13 cellular contexts compared by ENCODE assay signal in the genomic region with DNA sequence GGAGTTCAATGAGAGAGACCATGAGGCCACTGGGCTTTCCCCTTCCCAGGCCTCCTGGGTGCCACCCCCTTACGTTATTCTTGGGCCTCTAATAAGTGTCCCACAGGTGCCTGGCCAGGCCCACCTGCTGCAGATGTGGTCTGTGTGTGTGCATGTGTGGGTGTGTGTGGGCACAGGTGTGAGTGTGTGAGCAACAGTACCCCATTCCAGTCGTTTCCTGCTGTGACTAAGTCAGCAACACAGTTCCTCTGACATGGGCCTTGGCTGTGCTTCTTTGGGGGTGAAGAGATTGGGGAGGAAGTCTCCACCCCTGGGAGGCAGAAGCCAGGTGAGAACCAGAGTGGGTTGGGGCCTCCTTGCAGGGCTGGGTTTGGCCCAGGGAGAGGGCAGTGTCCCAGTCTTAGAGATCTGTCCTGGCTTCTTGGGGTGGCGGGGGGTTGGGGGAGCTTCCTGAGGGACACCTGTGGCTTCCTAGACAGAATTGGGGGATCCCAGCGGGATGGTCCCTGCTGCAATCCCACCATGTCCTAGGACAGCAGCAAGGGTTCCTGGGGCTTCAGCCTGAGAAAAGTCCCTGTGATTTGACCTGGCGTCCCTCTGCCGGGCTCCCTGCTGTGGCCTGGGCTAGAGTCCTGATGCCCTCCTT. TPM values are rescaled to one million over a fixed set of nuclear protein-coding genes. Genes with fewer than 3 reads are reported as not detected.
A peak's percentile ranks its signal among the peaks of the same experiment; 100 is the strongest.
DNase-seq lines count a peak whose midpoint lies in the region; ATAC-seq and TF ChIP-seq lines count a peak whose summit lies in the region.
"Had no signal": no experiment of that assay in that cellular context is flagged by ENCODE, and none has a peak within 500 bp of the region (broad histone marks: within the 10 kb centered on the region; RNA-seq: fewer than 3 reads in every experiment).

No MANE protein-coding gene starts in this region.

- POLR2A ChIA-PET in naive thymus-derived CD8-positive, alpha-beta T cell (lab: Charles Lee): interaction anchor here (1.2 kb wide), 2 partner anchors 132 to 133 kb away, joined by 3 read pairs; no protein-coding TSS in a partner anchor

- DNase-seq in Right ventricle myocardium inferior (ENCODE audit: missing footprints): peak; percentile 26
- no peak for DNase-seq in heart right ventricle
- DNase-seq in activated T-helper 1 cell treated with anti-CD3 and anti-CD28 coated beads, Interleukin-12 subunit alpha, Interleukin-12 subunit beta, Interleukin-2, Interleukin-4 antibody, amounts not matched to agents 30 ng/mL and 10 ng/mL and 1 ng/mL, durations not matched to agents 14 hours and 24 hours and 36 hours (ENCODE audit: low spot score): no peak
- DNase-seq in naive thymus-derived CD8-positive, alpha-beta T cell: peak in 1 of 10 donors; percentile 23
- no peak for DNase-seq in retina
- DNase-seq: esophagus squamous epithelium, midbrain, NCI-H1694 treated with DMSO at 0.1 percent for 48 hours, uterus had no signal

- H3K9me3 ChIP-seq in heart right ventricle (no peaks in the 10 kb centered on the region), thymus (ENCODE audit: control insufficient read depth) (no peaks in the 10 kb centered on the region)
- H3K9me3 ChIP-seq: esophagus squamous epithelium, uterus had no signal

- peak overlapping the region in 1 of 10 donors; percentile 66 for H3K27ac ChIP-seq in heart right ventricle
- H3K27ac ChIP-seq in thymus (ENCODE audit: low read depth): peak overlapping the region; percentile 31
- H3K27ac ChIP-seq: esophagus squamous epithelium, uterus had no signal

- H3K36me3 ChIP-seq in heart right ventricle (peaks cover 0 to 98% (median 45%) of the 10 kb centered on the region in 9 donors), thymus (ENCODE audit: control insufficient read depth, insufficient read depth) (peaks cover 85% of the 10 kb centered on the region)
- H3K36me3 ChIP-seq: uterus had no signal

- peak overlapping the region; percentile 80 for H3K27ac Mint-ChIP-seq in activated T-helper 1 cell treated with anti-CD3 and anti-CD28 coated beads, Interleukin-12 subunit alpha, Interleukin-12 subunit beta, Interleukin-2, Interleukin-4 antibody, amounts not matched to agents 30 ng/mL and 10 ng/mL and 1 ng/mL, durations not matched to agents 14 hours and 24 hours and 36 hours
- peak overlapping the region; percentile 87 to 97 (median 92) for H3K27ac Mint-ChIP-seq in naive thymus-derived CD8-positive, alpha-beta T cell

- H3K4me3 ChIP-seq in heart right ventricle: no peak overlapping the region
- H3K4me3 ChIP-seq in thymus (ENCODE audit: low read length): no peak overlapping the region
- H3K4me3 ChIP-seq: esophagus squamous epithelium, uterus had no signal

- no peak for TF ChIP-seq CTCF in heart right ventricle (IDR thresholded peaks at IDR 0.05)

- ATAC-seq in Right ventricle myocardium inferior (no peak), heart right ventricle (no peak), GM19351 (IDR thresholded peaks at IDR 0.05; ENCODE audit: unreplicated experiment) (no peak), GM19324 (IDR thresholded peaks at IDR 0.05; ENCODE audit: low FRiP score, unreplicated experiment) (no peak)
- ATAC-seq in naive thymus-derived CD8-positive, alpha-beta T cell: peak; percentile 38 to 40

- WGBS in heart right ventricle, 2 donors: 85 to 87% methylated on average over 6 of the region's 6 CpGs
- 73% methylated on average over 6 of the region's 6 CpGs for WGBS in thymus

- H3K9me3 Mint-ChIP-seq in activated T-helper 1 cell treated with anti-CD3 and anti-CD28 coated beads, Interleukin-12 subunit alpha, Interleukin-12 subunit beta, Interleukin-2, Interleukin-4 antibody, amounts not matched to agents 30 ng/mL and 10 ng/mL and 1 ng/mL, durations not matched to agents 14 hours and 24 hours and 36 hours: no peaks in the 10 kb centered on the region
- no peaks in the 10 kb centered on the region for H3K9me3 Mint-ChIP-seq in naive thymus-derived CD8-positive, alpha-beta T cell

- intact Hi-C loops in Right ventricle myocardium inferior (cut with DNase I) (no loop called here), heart right ventricle (cut with DNase I) (no loop called here)
- intact Hi-C loops in activated T-helper 1 cell treated with anti-CD3 and anti-CD28 coated beads, Interleukin-12 subunit alpha, Interleukin-12 subunit beta, Interleukin-2, Interleukin-4 antibody, amounts not matched to agents 30 ng/mL and 10 ng/mL and 1 ng/mL, durations not matched to agents 14 hours and 24 hours and 36 hours (cut with micrococcal nuclease): no loop called here

- no peaks in the 10 kb centered on the region for H3K27me3 Mint-ChIP-seq in activated T-helper 1 cell treated with anti-CD3 and anti-CD28 coated beads, Interleukin-12 subunit alpha, Interleukin-12 subunit beta, Interleukin-2, Interleukin-4 antibody, amounts not matched to agents 30 ng/mL and 10 ng/mL and 1 ng/mL, durations not matched to agents 14 hours and 24 hours and 36 hours (ENCODE audit: insufficient read depth)
- H3K27me3 Mint-ChIP-seq in naive thymus-derived CD8-positive, alpha-beta T cell: no peaks in the 10 kb centered on the region

- H3K4me1 ChIP-seq in heart right ventricle (no peaks in the 10 kb centered on the region), thymus (ENCODE audit: control insufficient read depth, insufficient read depth, low read length) (peaks cover 6% of the 10 kb centered on the region)
- H3K4me1 ChIP-seq: esophagus squamous epithelium, uterus had no signal

- H3K27me3 ChIP-seq in heart right ventricle (no peaks in the 10 kb centered on the region), thymus (ENCODE audit: control insufficient read depth, insufficient read depth) (no peaks in the 10 kb centered on the region)
- H3K27me3 ChIP-seq: esophagus squamous epithelium, uterus had no signal

- no peak overlapping the region for H3K4me3 Mint-ChIP-seq in activated T-helper 1 cell treated with anti-CD3 and anti-CD28 coated beads, Interleukin-12 subunit alpha, Interleukin-12 subunit beta, Interleukin-2, Interleukin-4 antibody, amounts not matched to agents 30 ng/mL and 10 ng/mL and 1 ng/mL, durations not matched to agents 14 hours and 24 hours and 36 hours
- peak overlapping the region; percentile 77 to 92 (median 84) for H3K4me3 Mint-ChIP-seq in naive thymus-derived CD8-positive, alpha-beta T cell

- H3K36me3 Mint-ChIP-seq in activated T-helper 1 cell treated with anti-CD3 and anti-CD28 coated beads, Interleukin-12 subunit alpha, Interleukin-12 subunit beta, Interleukin-2, Interleukin-4 antibody, amounts not matched to agents 30 ng/mL and 10 ng/mL and 1 ng/mL, durations not matched to agents 14 hours and 24 hours and 36 hours (ENCODE audit: low read depth): peaks cover 34% of the 10 kb centered on the region
- peaks cover 0 to 49% (median 6%) of the 10 kb centered on the region in 3 donors for H3K36me3 Mint-ChIP-seq in naive thymus-derived CD8-positive, alpha-beta T cell

- peaks cover 27% of the 10 kb centered on the region for H3K4me1 Mint-ChIP-seq in activated T-helper 1 cell treated with anti-CD3 and anti-CD28 coated beads, Interleukin-12 subunit alpha, Interleukin-12 subunit beta, Interleukin-2, Interleukin-4 antibody, amounts not matched to agents 30 ng/mL and 10 ng/mL and 1 ng/mL, durations not matched to agents 14 hours and 24 hours and 36 hours (ENCODE audit: low read depth)
- peaks cover 18 to 49% (median 38%) of the 10 kb centered on the region in 4 donors for H3K4me1 Mint-ChIP-seq in naive thymus-derived CD8-positive, alpha-beta T cell

RNA-seq across cellular contexts. Expression of gene PILRB, which starts 4.1 kb away (rescaled TPM):
- total RNA-seq in Right ventricle myocardium inferior (9.2 TPM), heart right ventricle (10 to 100 TPM in 6 of 10 donors, 1 to 10 TPM in 4; 7.3 to 15.5 (median 10.5) TPM)
- polyA plus RNA-seq in heart right ventricle (10 to 100 TPM; 14.5 to 69.1 TPM), thymus (128 TPM)
- total RNA-seq in activated T-helper 1 cell treated with anti-CD3 and anti-CD28 coated beads, Interleukin-12 subunit alpha, Interleukin-12 subunit beta, Interleukin-2, Interleukin-4 antibody, amounts not matched to agents 30 ng/mL and 10 ng/mL and 1 ng/mL, durations not matched to agents 14 hours and 24 hours and 36 hours: 82.6 and 83.9 TPM in 2 replicates
- 100 to 1,000 TPM; 129 to 130 TPM for total RNA-seq in naive thymus-derived CD8-positive, alpha-beta T cell
- 10 to 100 TPM in 1 of 3 donors, 1 to 10 TPM in 2; 2.5 to 14.6 (median 3.3) TPM for polyA plus RNA-seq in naive thymus-derived CD8-positive, alpha-beta T cell

RNA-seq across cellular contexts. Expression of gene PILRA, which starts 19.5 kb away (rescaled TPM):
- 3.8 TPM for total RNA-seq in Right ventricle myocardium inferior
- 10 to 100 TPM in 1 of 10 donors, 1 to 10 TPM in 9; 1.1 to 12.4 (median 2.5) TPM for total RNA-seq in heart right ventricle
- 1 to 10 TPM; 2.9 to 4.2 TPM for polyA plus RNA-seq in heart right ventricle
- total RNA-seq in activated T-helper 1 cell treated with anti-CD3 and anti-CD28 coated beads, Interleukin-12 subunit alpha, Interleukin-12 subunit beta, Interleukin-2, Interleukin-4 antibody, amounts not matched to agents 30 ng/mL and 10 ng/mL and 1 ng/mL, durations not matched to agents 14 hours and 24 hours and 36 hours: 9.6 and 9.9 TPM in 2 replicates
- 10 to 100 TPM in 1 of 2 experiments, 1 to 10 TPM in 1; 8.6 to 10.6 TPM for total RNA-seq in naive thymus-derived CD8-positive, alpha-beta T cell
- polyA plus RNA-seq in naive thymus-derived CD8-positive, alpha-beta T cell: under 1 TPM; 0.35 to 0.63 (median 0.60) TPM
- 12.2 TPM for polyA plus RNA-seq in thymus

RNA-seq across cellular contexts. Expression of gene SPDYE3, which starts 46.3 kb away (rescaled TPM):
- not detected for total RNA-seq in Right ventricle myocardium inferior
- not detected for total RNA-seq in heart right ventricle
- under 1 TPM; 0.04 to 0.15 TPM for polyA plus RNA-seq in heart right ventricle
- total RNA-seq in activated T-helper 1 cell treated with anti-CD3 and anti-CD28 coated beads, Interleukin-12 subunit alpha, Interleukin-12 subunit beta, Interleukin-2, Interleukin-4 antibody, amounts not matched to agents 30 ng/mL and 10 ng/mL and 1 ng/mL, durations not matched to agents 14 hours and 24 hours and 36 hours: not detected in 2 replicates
- not detected for total RNA-seq in naive thymus-derived CD8-positive, alpha-beta T cell
- polyA plus RNA-seq in naive thymus-derived CD8-positive, alpha-beta T cell: 10 to 100 TPM in 1 of 3 donors, 1 to 10 TPM in 2; 4.8 to 10.9 (median 7.7) TPM
- 0.27 TPM for polyA plus RNA-seq in thymus
- total RNA-seq: esophagus squamous epithelium, pulmonary artery endothelial cell, uterus had no signal

Comparison
In these comparisons a context has a peak if more than half of its experiments do, and no peak if none do; other contexts are left out.
1. ATAC-seq: peak in naive thymus-derived CD8-positive, alpha-beta T cell (2 of 2); none in Right ventricle myocardium inferior (single experiment), heart right ventricle (0 of 8), GM19351 (single experiment) and GM19324 (single experiment).